12 cellular contexts compared by ENCODE assay signal in the genomic region with DNA sequence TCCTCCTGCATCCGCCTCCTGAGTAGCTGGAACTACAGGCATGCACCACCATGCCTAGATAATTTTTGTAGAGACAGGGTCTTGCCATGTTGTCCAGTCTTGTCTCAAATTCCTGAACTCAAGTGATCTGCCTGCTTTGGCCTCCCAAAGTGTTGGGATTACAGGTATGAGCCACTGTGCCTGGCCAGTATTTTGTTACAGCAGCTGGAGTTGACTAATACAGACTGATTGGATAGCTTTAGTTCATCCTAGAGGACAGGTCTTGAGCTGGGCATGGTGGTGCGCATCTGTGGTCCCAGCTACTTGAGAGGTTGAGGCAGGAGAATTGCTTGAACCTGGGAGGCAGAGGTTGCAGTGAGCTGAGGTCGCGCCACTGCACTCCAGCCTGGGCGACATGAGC. TPM values are rescaled to one million over a fixed set of nuclear protein-coding genes. Genes with fewer than 3 reads are reported as not detected.
DNase-seq lines count a peak whose midpoint lies in the region; ATAC-seq, FAIRE-seq and TF ChIP-seq lines count a peak whose summit lies in the region.
"Not testable (repeated sequence)": the region's sequence is repeated elsewhere in the genome, so short reads cannot be mapped to it uniquely, and the experiment has no call there.
"Had no signal": no experiment of that assay in that cellular context is flagged by ENCODE, and none has a peak within 500 bp of the region (broad histone marks: within the 10 kb centered on the region; RNA-seq: fewer than 3 reads in every experiment).

No MANE protein-coding gene starts in this region.

- H2AK5ac ChIP-seq in IMR-90 (ENCODE audit: low read depth, low read length), result peak overlapping the region; percentile 43

- H2BK20ac ChIP-seq in IMR-90 (ENCODE audit: low read depth, low read length), result not testable (repeated sequence)

- not testable (repeated sequence) for TF ChIP-seq EP300 in HepG2 (IDR thresholded peaks at IDR 0.05; ENCODE audit: low read depth in 2 of 2, low read length in 2 of 2); HepG2 (CRISPR knock-in tag; IDR thresholded peaks at IDR 0.05; ENCODE audit: borderline replicate concordance)

- H4K5ac ChIP-seq in IMR-90 (ENCODE audit: low read depth, low read length), result not testable (repeated sequence)

- not testable (repeated sequence) for H3K9me1 ChIP-seq in IMR-90 (ENCODE audit: insufficient read depth, low read length)

- POLR2A ChIA-PET in IMR-90 (lab: Charles Lee; ENCODE audit: unreplicated experiment), result interaction anchor here (0.7 kb wide), 1 partner anchor 34 kb away, joined by 4 read pairs; no protein-coding TSS in a partner anchor
- POLR2A ChIA-PET in WTC11 (lab: Charles Lee), result not testable (repeated sequence)
- POLR2A ChIA-PET in HepG2 (lab: Yijun Ruan, JAX), result interaction anchor here (1.4 kb wide), 1 partner anchor 26 kb away, joined by 3 read pairs; no protein-coding TSS in a partner anchor

- H3K9ac ChIP-seq in IMR-90 (ENCODE audit: low read depth, low read length); HepG2 (ENCODE audit: insufficient read depth, low read depth, low read length): not testable (repeated sequence)

- in situ Hi-C loops in IMR-90 (cut with MboI; ENCODE audit: low sequenced_read_pairs); HepG2 (cut with HindIII; ENCODE audit: extremely low pct_ligation_motif_present, low pct_unique_long_range_greater_than_20kb): not testable (repeated sequence)

- H3K36me3 Mint-ChIP-seq in GM23338 (ENCODE audit: low read depth); WTC11; progenitor cell of endocrine pancreas (ENCODE audit: insufficient read depth): not testable (repeated sequence)

- not testable (repeated sequence) for H3K79me1 ChIP-seq in IMR-90 (ENCODE audit: low read depth in 1 of 2, low read length in 2 of 2)

- peak overlapping the region; percentile 45 for H3K4ac ChIP-seq in IMR-90 (ENCODE audit: low read depth, low read length)

- not testable (repeated sequence) for H2BK5ac ChIP-seq in IMR-90 (ENCODE audit: low read depth, low read length, poor library complexity, severe bottlenecking)

- dilution Hi-C loops in IMR-90 (cut with HindIII; ENCODE audit: low sequenced_read_pairs, unreplicated experiment), result not testable (repeated sequence)

- TF ChIP-seq CTCF in GM23338 (conservative IDR thresholded peaks at IDR 0.05; ENCODE audit: low read depth in 2 of 2); IMR-90 (conservative IDR thresholded peaks at IDR 0.05; ENCODE audit: low read depth, low read length); WTC11 (IDR thresholded peaks at IDR 0.05); HepG2 (CRISPR knock-in tag; IDR thresholded peaks at IDR 0.05); progenitor cell of endocrine pancreas (IDR thresholded peaks at IDR 0.05; ENCODE audit: unreplicated experiment): not testable (repeated sequence)

- TF ChIP-seq RAD21 in IMR-90 (IDR thresholded peaks at IDR 0.05; ENCODE audit: low read length); HepG2 (CRISPR knock-in tag; IDR thresholded peaks at IDR 0.05): not testable (repeated sequence)

- H3K79me2 ChIP-seq in GM23338 (replicated peaks; ENCODE audit: insufficient read depth); HepG2 (ENCODE audit: insufficient read depth, low read length): not testable (repeated sequence)

- CTCF ChIA-PET in IMR-90 (lab: Yijun Ruan, JAX) (interaction anchor here (0.7 to 1.0 kb wide), 3 partner anchors 26 to 634 kb away, joined by 3 to 5 read pairs (median 5); no protein-coding TSS in a partner anchor), WTC11 (lab: Charles Lee) (interaction anchor here (1.1 to 2.4 kb wide), 3 partner anchors 15 to 32 kb away, joined by 4 to 14 read pairs (median 6); no protein-coding TSS in a partner anchor)
- CTCF ChIA-PET in HepG2 (lab: Yijun Ruan, JAX; ENCODE audit: low intra/inter-chr PET ratio, low total read pairs), result not testable (repeated sequence)

- not testable (repeated sequence) for H3K4me1 ChIP-seq in GM23338 (ENCODE audit: insufficient read depth); IMR-90 (ENCODE audit: control insufficient read depth, insufficient read depth, low read length)
- H3K4me1 ChIP-seq in HepG2 (ENCODE audit: insufficient read depth, low read length), result peaks cover 15% of the 10 kb centered on the region

- WGBS in IMR-90 (ENCODE audit: extremely low coverage in 2 of 2, insufficient read length in 1 of 2), 2 experiments, result no CpG with 5 or more reads among the region's 5 CpGs
- WGBS in HepG2 (ENCODE audit: low lambda C conversion rate), result 82% methylated on average over 5 of the region's 5 CpGs

- not testable (repeated sequence) for H4K8ac ChIP-seq in IMR-90 (ENCODE audit: low read depth in 2 of 2, low read length in 2 of 2)

- H2BK15ac ChIP-seq in IMR-90 (ENCODE audit: low read depth, low read length), result not testable (repeated sequence)

- H3K9me2 ChIP-seq in GM23338 (ENCODE audit: insufficient read depth), result not testable (repeated sequence)

- not testable (repeated sequence) for H3K23ac ChIP-seq in IMR-90 (ENCODE audit: low read depth, low read length)

- not testable (repeated sequence) for H3K4me3 ChIP-seq in GM23338; IMR-90 (ENCODE audit: insufficient read depth, low read depth, low read length); HepG2 (replicated peaks in 1 of 3; ENCODE audit: insufficient read depth in 1 of 3, low read depth in 2 of 3, low read length in 3 of 3)

- BruUV-seq in IMR-90 (replicated peaks; lab: Mats Ljungman, UMichigan); HepG2 (replicated peaks; lab: Mats Ljungman, UMichigan): not testable (repeated sequence)

- H3K4me3 Mint-ChIP-seq in GM23338; WTC11; progenitor cell of endocrine pancreas (ENCODE audit: low read depth): not testable (repeated sequence)

- H3K9me3 Mint-ChIP-seq in GM23338 (peaks cover 11% of the 10 kb centered on the region), WTC11 (peaks cover 18% of the 10 kb centered on the region)
- H3K9me3 Mint-ChIP-seq in progenitor cell of endocrine pancreas (ENCODE audit: low read depth), result not testable (repeated sequence)

- not testable (repeated sequence) for H2AK9ac ChIP-seq in IMR-90 (replicated peaks; ENCODE audit: low read depth, low read length, poor library complexity)

- not testable (repeated sequence) for ATAC-seq in GM23338, WTC11, HepG2
- ATAC-seq in IMR-90 (ENCODE audit: low read depth), result peak; percentile 24; the same call in 1 of the 2 replicates

- not testable (repeated sequence) for H3K9me3 ChIP-seq in IMR-90 (ENCODE audit: control insufficient read depth, insufficient read depth, low read length); HepG2 (ENCODE audit: low read length)

- not testable (repeated sequence) for H3K36me3 ChIP-seq in GM23338 (ENCODE audit: insufficient read depth); IMR-90 (ENCODE audit: control insufficient read depth, insufficient read depth, low read length); HepG2 (replicated peaks in 1 of 2; ENCODE audit: control insufficient read depth in 1 of 2, insufficient read depth in 2 of 2, low read length in 2 of 2)

- not testable (repeated sequence) for H3F3A ChIP-seq in GM23338 (replicated peaks; ENCODE audit: low read depth)

- H3K27me3 ChIP-seq in GM23338 (ENCODE audit: insufficient read depth); IMR-90 (ENCODE audit: control insufficient read depth, insufficient read depth, low read length); HepG2 (ENCODE audit: control insufficient read depth in 1 of 2, insufficient read depth in 2 of 2, low read length in 2 of 2): not testable (repeated sequence)

- H2AFZ ChIP-seq in GM23338; IMR-90 (replicated peaks; ENCODE audit: low read length, poor library complexity); HepG2 (ENCODE audit: low read length): not testable (repeated sequence)

- not testable (repeated sequence) for TF ChIP-seq POLR2A in IMR-90 (IDR thresholded peaks at IDR 0.05; ENCODE audit: low read depth, low read length); HepG2 (IDR thresholded peaks at IDR 0.05; ENCODE audit: insufficient read depth in 1 of 2, low read depth in 2 of 2, low read length in 2 of 2)

- not testable (repeated sequence) for H3K27me3 Mint-ChIP-seq in GM23338 (ENCODE audit: insufficient read depth, low read depth, poor library complexity); WTC11 (ENCODE audit: low read depth); progenitor cell of endocrine pancreas

- not testable (repeated sequence) for H4K20me1 ChIP-seq in GM23338 (replicated peaks; ENCODE audit: insufficient read depth); IMR-90 (ENCODE audit: insufficient read depth, low read length); HepG2 (ENCODE audit: insufficient read depth, low read length)

- H4K91ac ChIP-seq in IMR-90 (ENCODE audit: insufficient read depth, low read depth, low read length), result peak overlapping the region; percentile 55; the same call in 1 of the 2 replicates

- not testable (repeated sequence) for H3K27ac Mint-ChIP-seq in GM23338, WTC11
- H3K27ac Mint-ChIP-seq in progenitor cell of endocrine pancreas, result peak overlapping the region; percentile 49

- peak overlapping the region; percentile 33 for H2BK120ac ChIP-seq in IMR-90 (ENCODE audit: low read depth, low read length)

- not testable (repeated sequence) for DNase-seq in GM23338 (ENCODE audit: low spot score); IMR-90; WTC11 (ENCODE audit: low spot score); HepG2 (ENCODE audit: low spot score); progenitor cell of endocrine pancreas (ENCODE audit: low spot score, unreplicated experiment)

- H3K27ac ChIP-seq in GM23338 (ENCODE audit: low read depth) (peak overlapping the region; percentile 73; the same call in 1 of the 2 replicates), IMR-90 (ENCODE audit: insufficient read depth, low read length) (peak overlapping the region; percentile 47; the same call in 1 of the 2 replicates)
- not testable (repeated sequence) for H3K27ac ChIP-seq in HepG2 (ENCODE audit: extremely low read length, insufficient read depth, low read length)

- H3K4me2 ChIP-seq in GM23338; IMR-90 (ENCODE audit: low read depth, low read length); HepG2 (ENCODE audit: low read depth, low read length): not testable (repeated sequence)

- H3K56ac ChIP-seq in IMR-90 (ENCODE audit: extremely low read depth, insufficient read depth, low read length), result not testable (repeated sequence)

- intact Hi-C loops in IMR-90 (cut with micrococcal nuclease); HepG2 (cut with micrococcal nuclease; ENCODE audit: unreplicated experiment): not testable (repeated sequence)

- FAIRE-seq in HepG2 (lab: Jason Lieb, UNC), result not testable (repeated sequence)

- not testable (repeated sequence) for H3K4me1 Mint-ChIP-seq in GM23338; WTC11; progenitor cell of endocrine pancreas (ENCODE audit: low read depth)

- peak overlapping the region; percentile 29; the same call in 1 of the 2 replicates for H3K14ac ChIP-seq in IMR-90 (replicated peaks; ENCODE audit: low read depth, low read length)

- not testable (repeated sequence) for H3K18ac ChIP-seq in IMR-90 (ENCODE audit: low read depth, low read length)

RNA-seq across cellular contexts. Expression of a gene that starts 35.6 kb away (rescaled TPM):
- 92.9 and 112 TPM in 2 replicates for total RNA-seq in GM23338 (2014; rRNA removed; shearing (Covaris generic))
- polyA plus RNA-seq in GM23338 (2016; fragmentation: Nextera tagmentation; extraction: Ambion mirVana) (8.8 and 11.0 TPM in 2 replicates), IMR-90 (2012; rRNA removed) (79.4 and 86.1 TPM in 2 replicates), HepG2 (2011; rRNA removed) (20.4 and 23.9 TPM in 2 replicates)
- total RNA-seq in IMR-90 (2012; rRNA removed) (91.0 and 91.9 TPM in 2 replicates), WTC11 (2021) (38.8 to 50.0 TPM (median 40.8 TPM) in 3 replicates), HepG2 (2016; rRNA removed; fragmentation: Illumina TruSeq; extraction: Trizol) (31.3 and 39.3 TPM in 2 replicates), progenitor cell of endocrine pancreas (45.9 and 47.4 TPM in 2 replicates)
- 44.9 and 89.2 TPM in 2 replicates for polyA plus RNA-seq in IMR-90 (2012; cell fraction: cytosol; rRNA removed)
- polyA plus RNA-seq in IMR-90 (2012; cell fraction: nucleus; rRNA removed; ENCODE audit: low replicate concordance), result 90.5 and 239 TPM in 2 replicates
- 9.3 and 9.4 TPM in 2 replicates for total RNA-seq in HepG2 (2016; cell fraction: cytosol; rRNA removed; fragmentation: Illumina TruSeq; extraction: Trizol; ENCODE audit: low read depth)
- 28.1 and 34.6 TPM in 2 replicates for total RNA-seq in HepG2 (2016; cell fraction: insoluble cytoplasmic fraction; rRNA removed; fragmentation: Illumina TruSeq; extraction: Trizol)
- total RNA-seq in HepG2 (2016; cell fraction: membrane; rRNA removed; fragmentation: Illumina TruSeq; extraction: Trizol), result 28.0 and 30.5 TPM in 2 replicates
- total RNA-seq in HepG2 (2016; cell fraction: nucleus; rRNA removed; fragmentation: Illumina TruSeq; extraction: Trizol), result 23.7 and 30.6 TPM in 2 replicates
- 17.7 and 29.9 TPM in 2 replicates for polyA plus RNA-seq in HepG2 (2011; cell fraction: cytosol; rRNA removed)
- polyA plus RNA-seq in HepG2 (2011; cell fraction: nucleus; rRNA removed), result 67.2 and 84.5 TPM in 2 replicates
- 11.1 and 14.4 TPM in 2 replicates for polyA plus RNA-seq in HepG2 (2012)
- polyA plus RNA-seq in HepG2 (2016; cell fraction: cytosol; fragmentation: Illumina TruSeq; extraction: Trizol; ENCODE audit: low read depth), result 4.4 and 4.7 TPM in 2 replicates
- 15.2 and 18.9 TPM in 2 replicates for polyA plus RNA-seq in HepG2 (2016; cell fraction: insoluble cytoplasmic fraction; fragmentation: Illumina TruSeq; extraction: Trizol; ENCODE audit: low read depth)
- 15.5 and 17.2 TPM in 2 replicates for polyA plus RNA-seq in HepG2 (2016; cell fraction: membrane; fragmentation: Illumina TruSeq; extraction: Trizol; ENCODE audit: low read depth)
- 31.3 and 36.4 TPM in 2 replicates for polyA plus RNA-seq in HepG2 (2016; cell fraction: nucleus; fragmentation: Illumina TruSeq; extraction: Trizol; ENCODE audit: insufficient read depth, low read depth)
- 1.0 and 52.3 TPM in 2 replicates for polyA minus RNA-seq in HepG2 (2011; rRNA and poly(A)+ RNA removed; ENCODE audit: low replicate concordance)
- 13.5 and 15.3 TPM in 2 replicates for polyA minus RNA-seq in HepG2 (2011; cell fraction: cytosol; rRNA and poly(A)+ RNA removed)
- 22.4 and 25.2 TPM in 2 replicates for polyA minus RNA-seq in HepG2 (2011; cell fraction: nucleus; rRNA and poly(A)+ RNA removed)

RNA-seq across cellular contexts. Expression of a gene that starts 40.0 kb away (rescaled TPM):
- total RNA-seq in GM23338 (2014; rRNA removed; shearing (Covaris generic)), result not detected in 2 replicates
- polyA plus RNA-seq in GM23338 (2016; fragmentation: Nextera tagmentation; extraction: Ambion mirVana) (not detected in 2 replicates), IMR-90 (2012; rRNA removed) (not detected in 2 replicates), HepG2 (2011; rRNA removed) (0.30 and 0.38 TPM in 2 replicates)
- total RNA-seq in IMR-90 (2012; rRNA removed) (not detected in 2 replicates), WTC11 (2021) (not detected in 3 replicates), HepG2 (2016; rRNA removed; fragmentation: Illumina TruSeq; extraction: Trizol) (not detected in 2 replicates), progenitor cell of endocrine pancreas (0.64 and 0.96 TPM in 2 replicates)
- polyA plus RNA-seq in IMR-90 (2012; cell fraction: cytosol; rRNA removed), result not detected in 2 replicates
- polyA plus RNA-seq in IMR-90 (2012; cell fraction: nucleus; rRNA removed; ENCODE audit: low replicate concordance), result not detected in 2 replicates
- not detected in 2 replicates for total RNA-seq in HepG2 (2016; cell fraction: cytosol; rRNA removed; fragmentation: Illumina TruSeq; extraction: Trizol; ENCODE audit: low read depth)
- total RNA-seq in HepG2 (2016; cell fraction: insoluble cytoplasmic fraction; rRNA removed; fragmentation: Illumina TruSeq; extraction: Trizol), result not detected in 2 replicates
- not detected in 2 replicates for total RNA-seq in HepG2 (2016; cell fraction: membrane; rRNA removed; fragmentation: Illumina TruSeq; extraction: Trizol)
- total RNA-seq in HepG2 (2016; cell fraction: nucleus; rRNA removed; fragmentation: Illumina TruSeq; extraction: Trizol), result not detected in 2 replicates
- polyA plus RNA-seq in HepG2 (2011; cell fraction: cytosol; rRNA removed), result 0.16 and 0.28 TPM in 2 replicates
- polyA plus RNA-seq in HepG2 (2011; cell fraction: nucleus; rRNA removed), result 0.73 and 0.74 TPM in 2 replicates
- polyA plus RNA-seq in HepG2 (2012), result 0.13 and 0.15 TPM in 2 replicates
- not detected in 2 replicates for polyA plus RNA-seq in HepG2 (2016; cell fraction: cytosol; fragmentation: Illumina TruSeq; extraction: Trizol; ENCODE audit: low read depth)
- polyA plus RNA-seq in HepG2 (2016; cell fraction: insoluble cytoplasmic fraction; fragmentation: Illumina TruSeq; extraction: Trizol; ENCODE audit: low read depth), result not detected in 2 replicates
- polyA plus RNA-seq in HepG2 (2016; cell fraction: membrane; fragmentation: Illumina TruSeq; extraction: Trizol; ENCODE audit: low read depth), result not detected in 2 replicates
- not detected in 2 replicates for polyA plus RNA-seq in HepG2 (2016; cell fraction: nucleus; fragmentation: Illumina TruSeq; extraction: Trizol; ENCODE audit: insufficient read depth, low read depth)
- 0.30 TPM in 1 of 2 replicates, not detected in the other for polyA minus RNA-seq in HepG2 (2011; rRNA and poly(A)+ RNA removed; ENCODE audit: low replicate concordance)
- polyA minus RNA-seq in HepG2 (2011; cell fraction: cytosol; rRNA and poly(A)+ RNA removed), result not detected in 2 replicates
- polyA minus RNA-seq in HepG2 (2011; cell fraction: nucleus; rRNA and poly(A)+ RNA removed), result 0.26 TPM in 1 of 2 replicates, not detected in the other
- total RNA-seq: A172; B cell; Calu3; CD4-positive, alpha-beta T cell; CD8-positive, alpha-beta T cell had no signal
- polyA plus RNA-seq: A549, BJ had no signal

RNA-seq across cellular contexts. Expression of a gene that starts 44.3 kb away (rescaled TPM):
- 3.2 and 13.8 TPM in 2 replicates for total RNA-seq in GM23338 (2014; rRNA removed; shearing (Covaris generic))
- polyA plus RNA-seq in GM23338 (2016; fragmentation: Nextera tagmentation; extraction: Ambion mirVana), result 1.0 and 1.2 TPM in 2 replicates
- 6.1 and 9.5 TPM in 2 replicates for total RNA-seq in IMR-90 (2012; rRNA removed)
- 4.7 and 5.3 TPM in 2 replicates for polyA plus RNA-seq in IMR-90 (2012; rRNA removed)
- 5.7 and 6.2 TPM in 2 replicates for polyA plus RNA-seq in IMR-90 (2012; cell fraction: cytosol; rRNA removed)
- polyA plus RNA-seq in IMR-90 (2012; cell fraction: nucleus; rRNA removed; ENCODE audit: low replicate concordance), result 4.5 and 5.6 TPM in 2 replicates
- 3.2 to 7.0 TPM (median 3.4 TPM) in 3 replicates for total RNA-seq in WTC11 (2021)
- 3.5 and 5.0 TPM in 2 replicates for total RNA-seq in HepG2 (2016; rRNA removed; fragmentation: Illumina TruSeq; extraction: Trizol)
- 0.71 and 0.91 TPM in 2 replicates for total RNA-seq in HepG2 (2016; cell fraction: cytosol; rRNA removed; fragmentation: Illumina TruSeq; extraction: Trizol; ENCODE audit: low read depth)
- 1.9 and 4.6 TPM in 2 replicates for total RNA-seq in HepG2 (2016; cell fraction: insoluble cytoplasmic fraction; rRNA removed; fragmentation: Illumina TruSeq; extraction: Trizol)
- total RNA-seq in HepG2 (2016; cell fraction: membrane; rRNA removed; fragmentation: Illumina TruSeq; extraction: Trizol), result 1.2 and 1.3 TPM in 2 replicates
- total RNA-seq in HepG2 (2016; cell fraction: nucleus; rRNA removed; fragmentation: Illumina TruSeq; extraction: Trizol), result 3.7 and 4.0 TPM in 2 replicates
- 24.5 and 30.5 TPM in 2 replicates for polyA plus RNA-seq in HepG2 (2011; rRNA removed)
- polyA plus RNA-seq in HepG2 (2011; cell fraction: cytosol; rRNA removed), result 15.2 and 20.2 TPM in 2 replicates
- 15.9 and 16.7 TPM in 2 replicates for polyA plus RNA-seq in HepG2 (2011; cell fraction: nucleus; rRNA removed)
- 13.7 and 18.5 TPM in 2 replicates for polyA plus RNA-seq in HepG2 (2012)
- 0.28 and 0.32 TPM in 2 replicates for polyA plus RNA-seq in HepG2 (2016; cell fraction: cytosol; fragmentation: Illumina TruSeq; extraction: Trizol; ENCODE audit: low read depth)
- polyA plus RNA-seq in HepG2 (2016; cell fraction: insoluble cytoplasmic fraction; fragmentation: Illumina TruSeq; extraction: Trizol; ENCODE audit: low read depth), result 1.4 and 2.1 TPM in 2 replicates
- polyA plus RNA-seq in HepG2 (2016; cell fraction: membrane; fragmentation: Illumina TruSeq; extraction: Trizol; ENCODE audit: low read depth), result 0.60 and 0.65 TPM in 2 replicates
- 4.0 and 4.9 TPM in 2 replicates for polyA plus RNA-seq in HepG2 (2016; cell fraction: nucleus; fragmentation: Illumina TruSeq; extraction: Trizol; ENCODE audit: insufficient read depth, low read depth)
- 13.3 and 63.4 TPM in 2 replicates for polyA minus RNA-seq in HepG2 (2011; rRNA and poly(A)+ RNA removed; ENCODE audit: low replicate concordance)
- 10.3 and 13.7 TPM in 2 replicates for polyA minus RNA-seq in HepG2 (2011; cell fraction: cytosol; rRNA and poly(A)+ RNA removed)
- polyA minus RNA-seq in HepG2 (2011; cell fraction: nucleus; rRNA and poly(A)+ RNA removed), result 13.4 and 13.8 TPM in 2 replicates
- total RNA-seq in progenitor cell of endocrine pancreas, result 2.0 and 3.1 TPM in 2 replicates
